Comparison of ENCODE assay signal across 9 cellular contexts in the genomic region with DNA sequence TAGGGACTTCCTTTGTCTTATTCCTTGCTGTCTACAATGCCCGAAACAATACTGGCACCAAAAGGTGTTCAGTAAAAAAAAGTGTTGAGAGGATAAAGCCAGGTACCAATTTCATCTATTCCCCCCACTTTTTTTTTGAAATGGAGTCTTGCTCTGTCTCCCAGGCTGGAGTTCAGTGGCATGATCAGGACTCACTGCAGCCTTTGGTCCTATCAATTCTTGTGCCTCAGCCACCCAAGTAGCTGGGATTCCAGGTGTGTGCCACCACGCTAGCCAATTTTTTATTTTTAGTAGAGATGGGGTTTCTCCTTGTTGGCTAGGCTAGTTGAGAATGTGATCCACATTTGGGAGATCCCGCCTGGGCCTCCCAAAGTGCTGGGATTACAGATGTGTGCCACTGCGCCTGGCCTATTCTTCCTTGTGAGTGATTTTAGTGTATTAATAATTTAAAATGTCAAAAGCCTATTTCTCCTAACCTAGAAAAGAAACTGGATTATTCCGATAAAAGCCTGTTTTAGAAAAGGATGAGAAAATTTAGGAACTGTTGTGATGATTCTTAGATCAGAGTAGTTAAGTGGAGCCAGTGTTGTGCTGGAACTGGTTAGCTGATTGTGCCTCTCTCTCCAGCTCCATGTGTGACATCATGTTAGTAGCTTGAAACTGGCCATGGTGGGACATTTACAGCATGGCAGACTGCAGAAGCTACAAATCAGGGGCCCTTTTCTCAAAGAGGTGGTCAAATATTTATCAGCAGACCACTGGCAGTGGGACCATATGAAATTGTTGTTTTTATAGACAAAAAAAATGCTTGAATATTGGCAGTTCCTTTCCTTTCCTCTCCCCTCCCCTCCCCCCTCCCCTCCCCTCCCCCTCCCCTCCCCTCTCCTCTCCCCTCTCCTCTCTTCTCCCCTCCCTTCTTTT. TPM values are rescaled to one million over a fixed set of nuclear protein-coding genes. Genes with fewer than 3 reads are reported as not detected.
DNase-seq lines count a peak whose midpoint lies in the region; ATAC-seq lines count a peak whose summit lies in the region.
"Had no signal": no experiment of that assay in that cellular context is flagged by ENCODE, and none has a peak within 500 bp of the region (broad histone marks: within the 10 kb centered on the region; RNA-seq: fewer than 3 reads in every experiment).

No MANE protein-coding gene starts in this region.

- H3K4me3 Mint-ChIP-seq in activated T-helper 1 cell treated with anti-CD3 and anti-CD28 coated beads, Interleukin-12 subunit alpha, Interleukin-12 subunit beta, Interleukin-2, Interleukin-4 antibody, amounts not matched to agents 30 ng/mL and 10 ng/mL and 1 ng/mL, durations not matched to agents 14 hours and 24 hours and 36 hours: peak overlapping the region; percentile 4
- H3K4me3 Mint-ChIP-seq in naive B cell: peak overlapping the region; percentile 24 to 82 (median 76)

- peak overlapping the region; percentile 80 for H3K27ac Mint-ChIP-seq in activated T-helper 1 cell treated with anti-CD3 and anti-CD28 coated beads, Interleukin-12 subunit alpha, Interleukin-12 subunit beta, Interleukin-2, Interleukin-4 antibody, amounts not matched to agents 30 ng/mL and 10 ng/mL and 1 ng/mL, durations not matched to agents 14 hours and 24 hours and 36 hours
- peak overlapping the region; percentile 85 to 97 (median 92) for H3K27ac Mint-ChIP-seq in naive B cell

- H3K27me3 Mint-ChIP-seq in activated T-helper 1 cell treated with anti-CD3 and anti-CD28 coated beads, Interleukin-12 subunit alpha, Interleukin-12 subunit beta, Interleukin-2, Interleukin-4 antibody, amounts not matched to agents 30 ng/mL and 10 ng/mL and 1 ng/mL, durations not matched to agents 14 hours and 24 hours and 36 hours (ENCODE audit: insufficient read depth): peaks cover 5% of the 10 kb centered on the region
- no peaks in the 10 kb centered on the region for H3K27me3 Mint-ChIP-seq in naive B cell

- no peak for ATAC-seq in naive B cell (ENCODE audit: low read depth in 2 of 2)
- no peak for ATAC-seq in GM19463 (IDR thresholded peaks at IDR 0.05; ENCODE audit: unreplicated experiment)

- H3K4me1 Mint-ChIP-seq in activated T-helper 1 cell treated with anti-CD3 and anti-CD28 coated beads, Interleukin-12 subunit alpha, Interleukin-12 subunit beta, Interleukin-2, Interleukin-4 antibody, amounts not matched to agents 30 ng/mL and 10 ng/mL and 1 ng/mL, durations not matched to agents 14 hours and 24 hours and 36 hours (ENCODE audit: low read depth): peaks cover 83% of the 10 kb centered on the region
- peaks cover 50 to 93% (median 77%) of the 10 kb centered on the region in 3 donors for H3K4me1 Mint-ChIP-seq in naive B cell

- no peaks in the 10 kb centered on the region for H3K9me3 Mint-ChIP-seq in activated T-helper 1 cell treated with anti-CD3 and anti-CD28 coated beads, Interleukin-12 subunit alpha, Interleukin-12 subunit beta, Interleukin-2, Interleukin-4 antibody, amounts not matched to agents 30 ng/mL and 10 ng/mL and 1 ng/mL, durations not matched to agents 14 hours and 24 hours and 36 hours
- peaks cover 0 to 3% (median 0%) of the 10 kb centered on the region in 7 donors for H3K9me3 Mint-ChIP-seq in naive B cell

- peak; percentile 37 for DNase-seq in EH (ENCODE audit: low read depth)
- peak; percentile 44 for DNase-seq in LoVo (ENCODE audit: low spot score)
- no peak for DNase-seq in activated T-helper 1 cell treated with anti-CD3 and anti-CD28 coated beads, Interleukin-12 subunit alpha, Interleukin-12 subunit beta, Interleukin-2, Interleukin-4 antibody, amounts not matched to agents 30 ng/mL and 10 ng/mL and 1 ng/mL, durations not matched to agents 14 hours and 24 hours and 36 hours (ENCODE audit: low spot score)
- no peak for DNase-seq in naive B cell
- DNase-seq in NCI-H2107 (lab: John Stamatoyannopoulos, UW): no peak
- DNase-seq in NCI-H146 (lab: John Stamatoyannopoulos, UW): no peak
- no peak for DNase-seq in hepatic stellate cell (ENCODE audit: low spot score)
- DNase-seq: esophagus squamous epithelium had no signal

- intact Hi-C loops in activated T-helper 1 cell treated with anti-CD3 and anti-CD28 coated beads, Interleukin-12 subunit alpha, Interleukin-12 subunit beta, Interleukin-2, Interleukin-4 antibody, amounts not matched to agents 30 ng/mL and 10 ng/mL and 1 ng/mL, durations not matched to agents 14 hours and 24 hours and 36 hours (cut with micrococcal nuclease): no loop called here

- peaks cover 25% of the 10 kb centered on the region for H3K36me3 Mint-ChIP-seq in activated T-helper 1 cell treated with anti-CD3 and anti-CD28 coated beads, Interleukin-12 subunit alpha, Interleukin-12 subunit beta, Interleukin-2, Interleukin-4 antibody, amounts not matched to agents 30 ng/mL and 10 ng/mL and 1 ng/mL, durations not matched to agents 14 hours and 24 hours and 36 hours (ENCODE audit: low read depth)
- H3K36me3 Mint-ChIP-seq in naive B cell: peaks cover 0 to 2% of the 10 kb centered on the region in 2 donors

RNA-seq across cellular contexts. Expression of gene CDC42SE2, which starts 14.3 kb away (rescaled TPM):
- total RNA-seq in activated T-helper 1 cell treated with anti-CD3 and anti-CD28 coated beads, Interleukin-12 subunit alpha, Interleukin-12 subunit beta, Interleukin-2, Interleukin-4 antibody, amounts not matched to agents 30 ng/mL and 10 ng/mL and 1 ng/mL, durations not matched to agents 14 hours and 24 hours and 36 hours: 100.0 and 103 TPM in 2 replicates
- 100 to 1,000 TPM; 168 to 314 (median 243) TPM for polyA plus RNA-seq in naive B cell (ENCODE audit: low read depth in 6 of 6)

Comparison
In these comparisons a context has a peak if more than half of its experiments do, and no peak if none do; other contexts are left out.
1. DNase-seq: peak in EH (single experiment) and LoVo (single experiment); none in activated T-helper 1 cell treated with anti-CD3 and anti-CD28 coated beads, Interleukin-12 subunit alpha, Interleukin-12 subunit beta, Interleukin-2, Interleukin-4 antibody, amounts not matched to agents 30 ng/mL and 10 ng/mL and 1 ng/mL, durations not matched to agents 14 hours and 24 hours and 36 hours (single experiment), naive B cell (single experiment), NCI-H2107 (single experiment), NCI-H146 (single experiment) and hepatic stellate cell (single experiment).